Comparison of ENCODE assay signal across 27 cellular contexts in genomic region chr4:126995235-126995634, GRCh38.
"Had no signal": no experiment of that assay in that cellular context is flagged by ENCODE, and none has a peak within 500 bp of the region (broad histone marks: within the 10 kb centered on the region; RNA-seq: fewer than 3 reads in every experiment).

No MANE protein-coding gene starts in this region.

- H2AFZ ChIP-seq: hepatocyte had no signal

- H3K9me3 Mint-ChIP-seq: stimulated activated naive B cell treated with anti-CD40 and anti-IgM and Interleukin-4, amounts not matched to agents 10 μg/mL and 1 μg/mL and 100 μg/mL, for 72 hours had no signal

- H3K4me2 ChIP-seq: hepatocyte had no signal

- H3K27ac ChIP-seq: hepatocyte, left ventricle myocardium inferior, neutrophil, ovary, right atrium auricular region, skin epidermis, stomach, testis, thyroid gland, transverse colon, upper lobe of right lung had no signal

- H3K27me3 ChIP-seq: hepatocyte, neutrophil, ovary, right atrium auricular region, stomach, testis, thyroid gland, transverse colon, upper lobe of right lung had no signal

- H3K4me1 ChIP-seq: left ventricle myocardium inferior, right atrium auricular region, stomach, testis, thyroid gland, transverse colon, upper lobe of right lung had no signal

- FAIRE-seq: urothelium cell line had no signal

- H3K79me2 ChIP-seq: hepatocyte had no signal

- H3K36me3 ChIP-seq: left ventricle myocardium inferior, neutrophil, ovary, right atrium auricular region, stomach, thyroid gland, transverse colon, upper lobe of right lung had no signal

- H3K27ac Mint-ChIP-seq: naive thymus-derived CD4-positive, alpha-beta T cell; natural killer cell treated with Interleukin-12 subunit alpha and Interleukin-12 subunit beta and Interleukin-15 and Interleukin-18, amount 100 ng/mL, for 72 hours; progenitor cell of endocrine pancreas; stimulated activated naive B cell treated with anti-CD40 and anti-IgM and Interleukin-4, amounts not matched to agents 10 μg/mL and 1 μg/mL and 100 μg/mL, for 72 hours had no signal

- ATAC-seq: mucosa of descending colon; naive thymus-derived CD4-positive, alpha-beta T cell; natural killer cell treated with Interleukin-12 subunit alpha and Interleukin-12 subunit beta and Interleukin-15 and Interleukin-18, amount 100 ng/mL, for 72 hours; sciatic nerve; stimulated activated naive B cell treated with anti-CD40 and anti-IgM and Interleukin-4, amounts not matched to agents 10 μg/mL and 1 μg/mL and 100 μg/mL, for 72 hours; stimulated activated naive CD8-positive, alpha-beta T cell treated with anti-CD3 and anti-CD28 coated beads, Interleukin-15, Interleukin-2, amounts not matched to agents 100 U/mL and 50 U/mL, for 24 hours; upper lobe of right lung had no signal

- H3K9me3 ChIP-seq: neutrophil, ovary, right atrium auricular region, stomach, testis, thyroid gland, transverse colon, upper lobe of right lung had no signal

- H3K27me3 Mint-ChIP-seq: naive thymus-derived CD4-positive, alpha-beta T cell; natural killer cell treated with Interleukin-12 subunit alpha and Interleukin-12 subunit beta and Interleukin-15 and Interleukin-18, amount 100 ng/mL, for 72 hours; progenitor cell of endocrine pancreas; stimulated activated naive B cell treated with anti-CD40 and anti-IgM and Interleukin-4, amounts not matched to agents 10 μg/mL and 1 μg/mL and 100 μg/mL, for 72 hours had no signal

- DNase-seq: islet precursor cell; left ventricle myocardium inferior; midbrain; mucosa of descending colon; naive thymus-derived CD4-positive, alpha-beta T cell; occipital lobe; ovary; stimulated activated CD4-positive, alpha-beta T cell treated with anti-CD3 and anti-CD28 coated beads, Interleukin-12 subunit alpha, Interleukin-12 subunit beta, amount 100 ng/mL, for 4 hours; stimulated activated CD4-positive, alpha-beta T cell treated with anti-CD3 and anti-CD28 coated beads, Interleukin-15, amount 100 ng/mL, for 24 hours; stimulated activated CD4-positive, alpha-beta T cell treated with anti-CD3 and anti-CD28 coated beads, Interleukin-2, amount 100 ng/mL, for 24 hours; stimulated activated CD4-positive, alpha-beta T cell treated with anti-CD3 and anti-CD28 coated beads, Interleukin-4, amount 100 ng/mL, for 1 hour; stimulated activated naive B cell treated with anti-CD40 and anti-IgM and Interleukin-4, amounts not matched to agents 10 μg/mL and 1 μg/mL and 100 μg/mL, for 72 hours; stimulated activated naive CD8-positive, alpha-beta T cell treated with anti-CD3 and anti-CD28 coated beads, Interleukin-15, Interleukin-2, amounts not matched to agents 100 U/mL and 50 U/mL, for 24 hours; stomach; testis; thyroid gland; transverse colon; upper lobe of right lung had no signal

- H3K36me3 Mint-ChIP-seq: naive thymus-derived CD4-positive, alpha-beta T cell; natural killer cell treated with Interleukin-12 subunit alpha and Interleukin-12 subunit beta and Interleukin-15 and Interleukin-18, amount 100 ng/mL, for 72 hours; stimulated activated naive B cell treated with anti-CD40 and anti-IgM and Interleukin-4, amounts not matched to agents 10 μg/mL and 1 μg/mL and 100 μg/mL, for 72 hours had no signal

- H3K4me3 ChIP-seq: hepatocyte, left ventricle myocardium inferior, lung, mucosa of descending colon, ovary, right atrium auricular region, skin epidermis, stomach, testis, thyroid gland, transverse colon, upper lobe of right lung had no signal

- H3K4me3 Mint-ChIP-seq: naive thymus-derived CD4-positive, alpha-beta T cell; natural killer cell treated with Interleukin-12 subunit alpha and Interleukin-12 subunit beta and Interleukin-15 and Interleukin-18, amount 100 ng/mL, for 72 hours; stimulated activated naive B cell treated with anti-CD40 and anti-IgM and Interleukin-4, amounts not matched to agents 10 μg/mL and 1 μg/mL and 100 μg/mL, for 72 hours had no signal

- H3K4me1 Mint-ChIP-seq: naive thymus-derived CD4-positive, alpha-beta T cell; stimulated activated naive B cell treated with anti-CD40 and anti-IgM and Interleukin-4, amounts not matched to agents 10 μg/mL and 1 μg/mL and 100 μg/mL, for 72 hours had no signal
